Comparison of ENCODE assay signal across 19 cellular contexts in genomic region chr3:71415708-71416108, GRCh38.
DNase-seq lines count a peak whose midpoint lies in the region; ATAC-seq and TF ChIP-seq lines count a peak whose summit lies in the region.
"Had no signal": no experiment of that assay in that cellular context is flagged by ENCODE, and none has a peak within 500 bp of the region (broad histone marks: within the 10 kb centered on the region; RNA-seq: fewer than 3 reads in every experiment).

No MANE protein-coding gene starts in this region.

- CTCF ChIA-PET in Caco-2 (lab: Charles Lee): interaction anchor here (1.0 kb wide), 1 partner anchor 462 kb away, joined by 3 read pairs; no protein-coding TSS in a partner anchor
- CTCF ChIA-PET in activated B cell treated with CpG ODN at 0.5 μM for 24 hours (lab: Charles Lee): interaction anchor here (2.0 to 3.1 kb wide), 2 partner anchors 19 to 27 kb away, joined by 13 to 17 read pairs; no protein-coding TSS in a partner anchor
- CTCF ChIA-PET in A673 (lab: Charles Lee): no interaction called here
- CTCF ChIA-PET in HEK293T (lab: Yijun Ruan, JAX): interaction anchor here (0.6 kb wide), 1 partner anchor 338 kb away, joined by 4 read pairs; no protein-coding TSS in a partner anchor

- TF ChIP-seq CTCF in Caco-2 (IDR thresholded peaks at IDR 0.05; ENCODE audit: insufficient read depth in 1 of 2, low read depth in 1 of 2, low read length in 1 of 2, severe bottlenecking in 1 of 2, unreplicated experiment in 1 of 2): no peak
- TF ChIP-seq CTCF in activated B cell treated with CpG ODN at 0.5 μM for 24 hours (IDR thresholded peaks at IDR 0.05): no peak
- no peak for TF ChIP-seq CTCF in A673 (conservative IDR thresholded peaks at IDR 0.05; ENCODE audit: low read depth, low read length)

- H3K9me3 ChIP-seq in BLaER1 treated with 17β-estradiol and CSF1 and Interleukin-3, amounts not matched to agents 10 nM and 100 nM (replicated peaks in 1 of 11): no peaks in the 10 kb centered on the region
- no peaks in the 10 kb centered on the region for H3K9me3 ChIP-seq in Caco-2
- H3K9me3 ChIP-seq in A673 (ENCODE audit: low read depth, low read length, poor library complexity, severe bottlenecking): no peaks in the 10 kb centered on the region
- H3K9me3 ChIP-seq: BE2C, gastroesophageal sphincter, thoracic aorta had no signal

- no peaks in the 10 kb centered on the region for H3K36me3 ChIP-seq in BLaER1 treated with 17β-estradiol and CSF1 and Interleukin-3, amounts not matched to agents 10 nM and 100 nM
- no peaks in the 10 kb centered on the region for H3K36me3 ChIP-seq in Caco-2 (ENCODE audit: control insufficient read depth, insufficient read depth, low read length)
- no peaks in the 10 kb centered on the region for H3K36me3 ChIP-seq in A673 (ENCODE audit: insufficient read depth, low read length, poor library complexity, severe bottlenecking)
- H3K36me3 ChIP-seq: BE2C, gastroesophageal sphincter, thoracic aorta had no signal

- BruUV-seq in Caco-2 (replicated peaks; lab: Mats Ljungman, UMichigan): no TSS peak
- no TSS peak for BruUV-seq in A673 (replicated peaks; lab: Mats Ljungman, UMichigan)

- H3K27ac Mint-ChIP-seq in Caco-2 (ENCODE audit: unreplicated experiment) (peak overlapping the region; percentile 96), activated B cell treated with CpG ODN at 0.5 μM for 24 hours (peak overlapping the region; percentile 81), immature natural killer cell (peak overlapping the region; percentile 78 to 97 (median 86))

- H3K27me3 Mint-ChIP-seq in Caco-2 (ENCODE audit: insufficient read depth, unreplicated experiment) (no peaks in the 10 kb centered on the region), activated B cell treated with CpG ODN at 0.5 μM for 24 hours (no peaks in the 10 kb centered on the region), immature natural killer cell (ENCODE audit: low read depth in 3 of 3) (peaks cover 2 to 3% (median 3%) of the 10 kb centered on the region in 3 donors)

- H3K9ac ChIP-seq in BLaER1 treated with 17β-estradiol and CSF1 and Interleukin-3, amounts not matched to agents 10 nM and 100 nM: no peak overlapping the region; a peak in 1 of 22 replicates

- H3K4me3 ChIP-seq in BLaER1 treated with 17β-estradiol and CSF1 and Interleukin-3, amounts not matched to agents 10 nM and 100 nM: no peak overlapping the region
- H3K4me3 ChIP-seq in Caco-2 (ENCODE audit: low read depth, low read length) (no peak overlapping the region), A673 (ENCODE audit: low read depth, low read length, poor library complexity, severe bottlenecking) (no peak overlapping the region)
- H3K4me3 ChIP-seq: gastroesophageal sphincter, thoracic aorta had no signal

- intact Hi-C loops in Caco-2 (cut with micrococcal nuclease; ENCODE audit: unreplicated experiment) (loop anchor here (1.0 to 5.0 kb wide), 5 partner anchors 39 to 353 kb away; no protein-coding TSS in a partner anchor), activated B cell treated with CpG ODN at 0.5 μM for 24 hours (cut with micrococcal nuclease) (loop anchor here (2.0 to 5.0 kb wide), 2 partner anchors 17 to 97 kb away; no protein-coding TSS in a partner anchor), A673 (cut with micrococcal nuclease; ENCODE audit: unreplicated experiment) (no loop called here)

- H3K4me1 ChIP-seq in BLaER1 treated with 17β-estradiol and CSF1 and Interleukin-3, amounts not matched to agents 10 nM and 100 nM: peaks cover 8 to 57% (median 47%) of the 10 kb centered on the region in 10 experiments; a peak in 18 of 20 replicates
- H3K4me1 ChIP-seq in Caco-2: peaks cover 40% of the 10 kb centered on the region
- H3K4me1 ChIP-seq in A673 (ENCODE audit: insufficient read depth, low read length, poor library complexity, severe bottlenecking): no peaks in the 10 kb centered on the region
- H3K4me1 ChIP-seq: BE2C had no signal

- H4K20me1 ChIP-seq in BLaER1 treated with 17β-estradiol and CSF1 and Interleukin-3, amounts not matched to agents 10 nM and 100 nM: no peaks in the 10 kb centered on the region

- H3K27ac ChIP-seq in BLaER1 treated with 17β-estradiol and CSF1 and Interleukin-3, amounts not matched to agents 10 nM and 100 nM: no peak overlapping the region
- H3K27ac ChIP-seq in A673 (ENCODE audit: low read depth, low read length, poor library complexity, severe bottlenecking) (no peak overlapping the region), caudate nucleus (ENCODE audit: low read depth, low read length) (no peak overlapping the region)
- H3K27ac ChIP-seq: gastroesophageal sphincter, HL-60, thoracic aorta had no signal

- POLR2A ChIA-PET in Caco-2 (lab: Charles Lee): no interaction called here
- POLR2A ChIA-PET in activated B cell treated with CpG ODN at 0.5 μM for 24 hours (lab: Charles Lee): interaction anchor here (0.6 to 1.2 kb wide), 3 partner anchors 10 to 28 kb away, joined by 3 to 7 read pairs (median 3); no protein-coding TSS in a partner anchor
- POLR2A ChIA-PET in A673 (lab: Charles Lee; ENCODE audit: low non-redundant PET): no interaction called here
- POLR2A ChIA-PET in HEK293T (lab: Yijun Ruan, JAX): no interaction called here

- H3K4me1 Mint-ChIP-seq in Caco-2 (ENCODE audit: low read depth, unreplicated experiment) (peaks cover 44% of the 10 kb centered on the region), activated B cell treated with CpG ODN at 0.5 μM for 24 hours (peaks cover 72% of the 10 kb centered on the region), immature natural killer cell (peaks cover 53 to 54% of the 10 kb centered on the region in 2 donors)

- no peak for ATAC-seq in activated B cell treated with CpG ODN at 0.5 μM for 24 hours (ENCODE audit: low read depth)
- ATAC-seq: gastroesophageal sphincter, PC-3, SK-N-SH treated with all-trans-retinoic acid at 6 μM for 48 hours had no signal

- peak overlapping the region in 9 of 11 experiments; percentile 2 to 88 (median 66); a peak in 17 of 22 replicates for H3K4me2 ChIP-seq in BLaER1 treated with 17β-estradiol and CSF1 and Interleukin-3, amounts not matched to agents 10 nM and 100 nM

- no peaks in the 10 kb centered on the region for H3K9me3 Mint-ChIP-seq in Caco-2 (ENCODE audit: unreplicated experiment)
- H3K9me3 Mint-ChIP-seq in activated B cell treated with CpG ODN at 0.5 μM for 24 hours: peaks cover 4% of the 10 kb centered on the region
- H3K9me3 Mint-ChIP-seq in immature natural killer cell: no peaks in the 10 kb centered on the region

- H3K27me3 ChIP-seq in BLaER1 treated with 17β-estradiol and CSF1 and Interleukin-3, amounts not matched to agents 10 nM and 100 nM: peaks cover 0 to 13% (median 0%) of the 10 kb centered on the region in 11 experiments; a peak in 7 of 22 replicates
- no peaks in the 10 kb centered on the region for H3K27me3 ChIP-seq in Caco-2 (replicated peaks; ENCODE audit: control insufficient read depth, insufficient read depth, low read length)
- no peaks in the 10 kb centered on the region for H3K27me3 ChIP-seq in A673 (replicated peaks; ENCODE audit: insufficient read depth, low read depth, low read length, poor library complexity)
- H3K27me3 ChIP-seq: BE2C, gastroesophageal sphincter had no signal

- H3K4me3 Mint-ChIP-seq in Caco-2 (ENCODE audit: unreplicated experiment) (peak overlapping the region; percentile 63), activated B cell treated with CpG ODN at 0.5 μM for 24 hours (peak overlapping the region; percentile 38), immature natural killer cell (peak overlapping the region; percentile 52 to 68 (median 61))

- DNase-seq in Caco-2 (peak in 1 of 2 experiments; percentile 71), activated B cell treated with CpG ODN at 0.5 μM for 24 hours (no peak), immature natural killer cell (peak; percentile 55 to 66 (median 65)), A673 (ENCODE audit: low spot score) (no peak), NCI-H524 (lab: John Stamatoyannopoulos, UW) (no peak), caudate nucleus (lab: John Stamatoyannopoulos, UW) (no peak), HEK293T (ENCODE audit: extremely low spot score) (no peak)
- DNase-seq: aorta, BE2C, cortex of kidney, DMS79 treated with DMSO at 0.1 percent for 48 hours, NCI-H1694, NCI-H345, PC-3 had no signal

- H3K36me3 Mint-ChIP-seq in Caco-2 (ENCODE audit: insufficient read depth, unreplicated experiment): peaks cover 16% of the 10 kb centered on the region
- no peaks in the 10 kb centered on the region for H3K36me3 Mint-ChIP-seq in activated B cell treated with CpG ODN at 0.5 μM for 24 hours (ENCODE audit: low read depth)
- peaks cover 0 to 2% (median 0%) of the 10 kb centered on the region in 3 donors for H3K36me3 Mint-ChIP-seq in immature natural killer cell

TF ChIP-seq in HEK293T, 16 proteins besides CTCF, POLR2A, EP300 and RAD21:
- TF ChIP-seq ARNT (IDR thresholded peaks at IDR 0.05) (no peak), ZNF384 (IDR thresholded peaks at IDR 0.05) (no peak), HDGF (IDR thresholded peaks at IDR 0.05; ENCODE audit: borderline replicate concordance) (no peak), ELF4 (IDR thresholded peaks at IDR 0.05) (no peak), L3MBTL2 (conservative IDR thresholded peaks at IDR 0.05) (no peak), FOXM1 (IDR thresholded peaks at IDR 0.05; ENCODE audit: borderline replicate concordance) (no peak), SUZ12 (IDR thresholded peaks at IDR 0.05) (no peak), TARDBP (IDR thresholded peaks at IDR 0.05) (no peak), PKNOX1 (IDR thresholded peaks at IDR 0.05) (no peak), SP1 (IDR thresholded peaks at IDR 0.05) (no peak)

Comparison
In these comparisons a context has a peak if more than half of its experiments do, and no peak if none do; other contexts are left out.
1. DNase-seq: peak in immature natural killer cell (3 of 3); none in activated B cell treated with CpG ODN at 0.5 μM for 24 hours (single experiment), A673 (single experiment), NCI-H524 (0 of 2), caudate nucleus (0 of 61) and HEK293T (single experiment).
2. Peak in every context shown above with its lines, with median percentiles within 50 percentile points of each other: H3K27ac Mint-ChIP-seq and H3K4me3 Mint-ChIP-seq.